5 cellular contexts compared by ENCODE assay signal in genomic region chr9:130554606-130555005, GRCh38.
"Had no signal": no experiment of that assay in that cellular context is flagged by ENCODE, and none has a peak within 500 bp of the region (broad histone marks: within the 10 kb centered on the region; RNA-seq: fewer than 3 reads in every experiment).

No MANE protein-coding gene starts in this region.

- H3K27ac ChIP-seq: HL-60 had no signal

- DNase-seq: IMR-90, KBM-7, KG1 had no signal

- H3K4me3 ChIP-seq: K562 had no signal
